1 cellular context compared by ENCODE assay signal in the genomic region with DNA sequence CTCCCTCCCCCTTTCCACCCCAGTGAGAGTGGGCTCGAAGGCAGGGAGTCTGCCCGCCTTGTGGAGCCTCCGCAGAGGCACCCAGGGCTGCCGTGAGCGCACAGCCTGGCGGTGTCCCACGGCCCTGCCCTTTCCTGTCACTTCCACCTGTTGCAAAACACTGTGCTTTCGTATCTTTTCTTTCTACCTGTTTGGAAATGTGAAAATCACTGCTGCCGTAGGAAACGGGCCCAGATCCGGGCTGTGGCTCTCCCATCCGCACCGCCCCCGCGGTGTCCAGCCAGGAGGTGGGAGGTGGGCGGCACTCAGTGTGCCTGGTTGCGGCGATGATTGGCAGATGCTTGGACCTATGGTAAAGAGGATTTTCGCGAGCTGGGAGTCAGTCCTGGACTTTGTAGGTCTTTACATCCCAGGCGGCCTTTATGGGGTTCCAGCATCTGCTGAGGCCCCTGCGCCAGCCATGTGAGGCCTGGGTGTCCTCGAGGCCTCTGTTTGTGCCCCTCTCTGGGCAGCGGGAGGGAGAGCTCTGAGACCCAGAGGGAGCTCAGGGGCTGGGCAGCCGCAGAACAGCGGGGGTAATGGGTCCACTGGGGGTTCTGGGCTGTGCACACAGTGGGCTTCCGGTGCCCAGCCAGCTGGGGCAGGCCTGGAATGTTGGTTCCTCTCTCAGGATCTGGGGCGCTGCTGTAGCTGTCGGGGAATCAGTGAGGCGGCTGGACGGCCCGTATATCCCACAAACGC.
TF ChIP-seq lines count a peak whose summit lies in the region.

No MANE protein-coding gene starts in this region.

TF ChIP-seq in HCT116, 20 proteins besides CTCF, POLR2A, EP300 and RAD21:
- TF ChIP-seq, protein P1, sequence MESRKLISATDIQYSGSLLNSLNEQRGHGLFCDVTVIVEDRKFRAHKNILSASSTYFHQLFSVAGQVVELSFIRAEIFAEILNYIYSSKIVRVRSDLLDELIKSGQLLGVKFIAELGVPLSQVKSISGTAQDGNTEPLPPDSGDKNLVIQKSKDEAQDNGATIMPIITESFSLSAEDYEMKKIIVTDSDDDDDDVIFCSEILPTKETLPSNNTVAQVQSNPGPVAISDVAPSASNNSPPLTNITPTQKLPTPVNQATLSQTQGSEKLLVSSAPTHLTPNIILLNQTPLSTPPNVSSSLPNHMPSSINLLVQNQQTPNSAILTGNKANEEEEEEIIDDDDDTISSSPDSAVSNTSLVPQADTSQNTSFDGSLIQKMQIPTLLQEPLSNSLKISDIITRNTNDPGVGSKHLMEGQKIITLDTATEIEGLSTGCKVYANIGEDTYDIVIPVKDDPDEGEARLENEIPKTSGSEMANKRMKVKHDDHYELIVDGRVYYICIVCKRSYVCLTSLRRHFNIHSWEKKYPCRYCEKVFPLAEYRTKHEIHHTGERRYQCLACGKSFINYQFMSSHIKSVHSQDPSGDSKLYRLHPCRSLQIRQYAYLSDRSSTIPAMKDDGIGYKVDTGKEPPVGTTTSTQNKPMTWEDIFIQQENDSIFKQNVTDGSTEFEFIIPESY (IDR thresholded peaks at IDR 0.05; ENCODE audit: extremely low read depth, insufficient replicate concordance, low read length), result no peak
- TF ChIP-seq EGR1 (IDR thresholded peaks at IDR 0.05; ENCODE audit: low read depth) (no peak), JUND (IDR thresholded peaks at IDR 0.05) (no peak), EZH2 (IDR thresholded peaks at IDR 0.05) (no peak), TCF7L2 (IDR thresholded peaks at IDR 0.05; ENCODE audit: borderline replicate concordance, extremely low read depth, insufficient read depth, insufficient read length) (no peak), SRF (IDR thresholded peaks at IDR 0.05; ENCODE audit: low read depth) (no peak), CEBPB (IDR thresholded peaks at IDR 0.05; ENCODE audit: low read depth) (no peak), FOSL1 (IDR thresholded peaks at IDR 0.05; ENCODE audit: low read depth) (no peak), ELF1 (IDR thresholded peaks at IDR 0.05; ENCODE audit: borderline replicate concordance, low read depth) (no peak), SIN3A (IDR thresholded peaks at IDR 0.05; ENCODE audit: low read depth) (no peak), ZFX (IDR thresholded peaks at IDR 0.05) (no peak), POLR2AphosphoS5 (IDR thresholded peaks at IDR 0.05; ENCODE audit: low read depth, low read length) (no peak), CBX3 (IDR thresholded peaks at IDR 0.05; ENCODE audit: low read depth) (no peak), YY1 (IDR thresholded peaks at IDR 0.05; ENCODE audit: extremely low read depth, insufficient replicate concordance, low read depth, low read length) (no peak)
- TF ChIP-seq, protein P2, sequence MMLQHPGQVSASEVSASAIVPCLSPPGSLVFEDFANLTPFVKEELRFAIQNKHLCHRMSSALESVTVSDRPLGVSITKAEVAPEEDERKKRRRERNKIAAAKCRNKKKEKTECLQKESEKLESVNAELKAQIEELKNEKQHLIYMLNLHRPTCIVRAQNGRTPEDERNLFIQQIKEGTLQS (IDR thresholded peaks at IDR 0.05), result no peak
- TF ChIP-seq, protein P3, sequence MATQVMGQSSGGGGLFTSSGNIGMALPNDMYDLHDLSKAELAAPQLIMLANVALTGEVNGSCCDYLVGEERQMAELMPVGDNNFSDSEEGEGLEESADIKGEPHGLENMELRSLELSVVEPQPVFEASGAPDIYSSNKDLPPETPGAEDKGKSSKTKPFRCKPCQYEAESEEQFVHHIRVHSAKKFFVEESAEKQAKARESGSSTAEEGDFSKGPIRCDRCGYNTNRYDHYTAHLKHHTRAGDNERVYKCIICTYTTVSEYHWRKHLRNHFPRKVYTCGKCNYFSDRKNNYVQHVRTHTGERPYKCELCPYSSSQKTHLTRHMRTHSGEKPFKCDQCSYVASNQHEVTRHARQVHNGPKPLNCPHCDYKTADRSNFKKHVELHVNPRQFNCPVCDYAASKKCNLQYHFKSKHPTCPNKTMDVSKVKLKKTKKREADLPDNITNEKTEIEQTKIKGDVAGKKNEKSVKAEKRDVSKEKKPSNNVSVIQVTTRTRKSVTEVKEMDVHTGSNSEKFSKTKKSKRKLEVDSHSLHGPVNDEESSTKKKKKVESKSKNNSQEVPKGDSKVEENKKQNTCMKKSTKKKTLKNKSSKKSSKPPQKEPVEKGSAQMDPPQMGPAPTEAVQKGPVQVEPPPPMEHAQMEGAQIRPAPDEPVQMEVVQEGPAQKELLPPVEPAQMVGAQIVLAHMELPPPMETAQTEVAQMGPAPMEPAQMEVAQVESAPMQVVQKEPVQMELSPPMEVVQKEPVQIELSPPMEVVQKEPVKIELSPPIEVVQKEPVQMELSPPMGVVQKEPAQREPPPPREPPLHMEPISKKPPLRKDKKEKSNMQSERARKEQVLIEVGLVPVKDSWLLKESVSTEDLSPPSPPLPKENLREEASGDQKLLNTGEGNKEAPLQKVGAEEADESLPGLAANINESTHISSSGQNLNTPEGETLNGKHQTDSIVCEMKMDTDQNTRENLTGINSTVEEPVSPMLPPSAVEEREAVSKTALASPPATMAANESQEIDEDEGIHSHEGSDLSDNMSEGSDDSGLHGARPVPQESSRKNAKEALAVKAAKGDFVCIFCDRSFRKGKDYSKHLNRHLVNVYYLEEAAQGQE (IDR thresholded peaks at IDR 0.05; ENCODE audit: low read depth), result no peak
